26 cellular contexts compared by ENCODE assay signal in genomic region chr17:48451489-48451888, GRCh38. TPM values are rescaled to one million over a fixed set of nuclear protein-coding genes. Genes with fewer than 3 reads are reported as not detected.
DNase-seq lines count a peak whose midpoint lies in the region; ATAC-seq lines count a peak whose summit lies in the region.
"Had no signal": no experiment of that assay in that cellular context is flagged by ENCODE, and none has a peak within 500 bp of the region (broad histone marks: within the 10 kb centered on the region; RNA-seq: fewer than 3 reads in every experiment).

No MANE protein-coding gene starts in this region.

- H3K27ac Mint-ChIP-seq in activated naive CD4-positive, alpha-beta T cell treated with anti-CD3 and anti-CD28 coated beads, Interleukin-2, amount 50 U/mL, for 24 hours = peak overlapping the region; percentile 4
- no peak overlapping the region for H3K27ac Mint-ChIP-seq in activated naive CD4-positive, alpha-beta T cell treated with anti-CD3 and anti-CD28 coated beads for 36 hours
- peak overlapping the region; percentile 61 for H3K27ac Mint-ChIP-seq in T-helper 2 cell treated with Interferon-gamma antibody and Interleukin-4, amounts not matched to agents 5 μg/mL and 100 μg/mL, for 36 hours
- H3K27ac Mint-ChIP-seq: neural progenitor cell had no signal

- no peak for DNase-seq in activated naive CD4-positive, alpha-beta T cell treated with anti-CD3 and anti-CD28 coated beads for 36 hours
- no peak for DNase-seq in T-helper 2 cell treated with Interferon-gamma antibody and Interleukin-4, amounts not matched to agents 5 μg/mL and 100 μg/mL, for 36 hours (ENCODE audit: low spot score)
- DNase-seq in renal cortical epithelial cell (ENCODE audit: low read depth) (peak; percentile 22), NCI-H2227 (lab: John Stamatoyannopoulos, UW; ENCODE audit: unreplicated experiment) (no peak)
- DNase-seq: ACHN; activated naive CD4-positive, alpha-beta T cell treated with anti-CD3 and anti-CD28 coated beads, Interleukin-2, amount 50 U/mL, for 16 hours; activated T-cell treated with anti-CD3 and anti-CD28 coated beads, Interleukin-2, amount 50 U/mL, for 4 hours; foreskin fibroblast; heart left ventricle; NCI-H1105; NCI-H2029; NCI-H526 treated with DMSO at 0.1 percent for 48 hours; Peyer's patch; right cardiac atrium; SIG-M5; spleen; stimulated activated CD4-positive, alpha-beta T cell treated with anti-CD3 and anti-CD28 coated beads, Interleukin-2, amount 100 ng/mL, for 48 hours; upper lobe of left lung had no signal

- peaks cover 76% of the 10 kb centered on the region for H3K4me1 Mint-ChIP-seq in activated naive CD4-positive, alpha-beta T cell treated with anti-CD3 and anti-CD28 coated beads, Interleukin-2, amount 50 U/mL, for 24 hours
- peaks cover 51% of the 10 kb centered on the region for H3K4me1 Mint-ChIP-seq in activated naive CD4-positive, alpha-beta T cell treated with anti-CD3 and anti-CD28 coated beads for 36 hours (ENCODE audit: low read depth)
- peaks cover 64% of the 10 kb centered on the region for H3K4me1 Mint-ChIP-seq in T-helper 2 cell treated with Interferon-gamma antibody and Interleukin-4, amounts not matched to agents 5 μg/mL and 100 μg/mL, for 36 hours (ENCODE audit: low read depth)

- intact Hi-C loops in activated naive CD4-positive, alpha-beta T cell treated with anti-CD3 and anti-CD28 coated beads for 36 hours (cut with micrococcal nuclease) = no loop called here

- H3K9me3 Mint-ChIP-seq in activated naive CD4-positive, alpha-beta T cell treated with anti-CD3 and anti-CD28 coated beads, Interleukin-2, amount 50 U/mL, for 24 hours = no peaks in the 10 kb centered on the region
- H3K9me3 Mint-ChIP-seq in activated naive CD4-positive, alpha-beta T cell treated with anti-CD3 and anti-CD28 coated beads for 36 hours = no peaks in the 10 kb centered on the region
- peaks cover 13% of the 10 kb centered on the region for H3K9me3 Mint-ChIP-seq in T-helper 2 cell treated with Interferon-gamma antibody and Interleukin-4, amounts not matched to agents 5 μg/mL and 100 μg/mL, for 36 hours
- H3K9me3 Mint-ChIP-seq: activated T-cell treated with anti-CD3 and anti-CD28 coated beads, Interleukin-2, amount 50 U/mL, for 4 hours had no signal

- H3K27me3 Mint-ChIP-seq in activated naive CD4-positive, alpha-beta T cell treated with anti-CD3 and anti-CD28 coated beads, Interleukin-2, amount 50 U/mL, for 24 hours = no peaks in the 10 kb centered on the region
- H3K27me3 Mint-ChIP-seq in activated naive CD4-positive, alpha-beta T cell treated with anti-CD3 and anti-CD28 coated beads for 36 hours (ENCODE audit: low read depth) = no peaks in the 10 kb centered on the region
- H3K27me3 Mint-ChIP-seq in T-helper 2 cell treated with Interferon-gamma antibody and Interleukin-4, amounts not matched to agents 5 μg/mL and 100 μg/mL, for 36 hours (ENCODE audit: low read depth) = no peaks in the 10 kb centered on the region

- H3K4me3 Mint-ChIP-seq in activated naive CD4-positive, alpha-beta T cell treated with anti-CD3 and anti-CD28 coated beads, Interleukin-2, amount 50 U/mL, for 24 hours = no peak overlapping the region
- H3K4me3 Mint-ChIP-seq in activated naive CD4-positive, alpha-beta T cell treated with anti-CD3 and anti-CD28 coated beads for 36 hours = no peak overlapping the region
- peak overlapping the region; percentile 65 for H3K4me3 Mint-ChIP-seq in T-helper 2 cell treated with Interferon-gamma antibody and Interleukin-4, amounts not matched to agents 5 μg/mL and 100 μg/mL, for 36 hours
- H3K4me3 Mint-ChIP-seq: activated T-cell treated with anti-CD3 and anti-CD28 coated beads, Interleukin-2, amount 50 U/mL, for 4 hours; neural progenitor cell had no signal

- CTCF ChIA-PET in activated naive CD4-positive, alpha-beta T cell treated with anti-CD3 and anti-CD28 coated beads for 36 hours (lab: Charles Lee) = interaction anchor here (0.7 to 8.3 kb wide), 4 partner anchors 14 to 189 kb away, joined by 4 to 96 read pairs (median 12); no protein-coding TSS in a partner anchor

- H3K36me3 Mint-ChIP-seq in activated naive CD4-positive, alpha-beta T cell treated with anti-CD3 and anti-CD28 coated beads, Interleukin-2, amount 50 U/mL, for 24 hours = no peaks in the 10 kb centered on the region
- no peaks in the 10 kb centered on the region for H3K36me3 Mint-ChIP-seq in activated naive CD4-positive, alpha-beta T cell treated with anti-CD3 and anti-CD28 coated beads for 36 hours (ENCODE audit: low read depth)
- H3K36me3 Mint-ChIP-seq in T-helper 2 cell treated with Interferon-gamma antibody and Interleukin-4, amounts not matched to agents 5 μg/mL and 100 μg/mL, for 36 hours (ENCODE audit: low read depth) = peaks cover 14% of the 10 kb centered on the region
- H3K36me3 Mint-ChIP-seq: neural progenitor cell had no signal

- ATAC-seq in GM18907 (IDR thresholded peaks at IDR 0.05; ENCODE audit: unreplicated experiment) (peak; percentile 46), GM19452 (IDR thresholded peaks at IDR 0.05; ENCODE audit: unreplicated experiment) (no peak), HG03432 (IDR thresholded peaks at IDR 0.05; ENCODE audit: unreplicated experiment) (no peak)
- ATAC-seq: activated T-cell treated with anti-CD3 and anti-CD28 coated beads, Interleukin-2, amount 50 U/mL, for 4 hours; esophagus mucosa; heart left ventricle; right cardiac atrium had no signal

RNA-seq across cellular contexts. Expression of gene SKAP1, which starts 21.5 kb away (rescaled TPM):
- total RNA-seq in activated naive CD4-positive, alpha-beta T cell treated with anti-CD3 and anti-CD28 coated beads for 36 hours = 10 to 100 TPM; 60.3 to 60.5 TPM
- total RNA-seq in renal cortical epithelial cell = 11.9 and 15.6 TPM in 2 replicates
- total RNA-seq: ascending aorta, H1 had no signal
